Comparison of ENCODE assay signal across 17 cellular contexts in genomic region chr6:7451321-7451720, GRCh38.
"Had no signal": no experiment of that assay in that cellular context is flagged by ENCODE, and none has a peak within 500 bp of the region (broad histone marks: within the 10 kb centered on the region; RNA-seq: fewer than 3 reads in every experiment).

No MANE protein-coding gene starts in this region.

- H3K4me2 ChIP-seq: SK-N-SH had no signal

- H3K9ac ChIP-seq: SK-N-SH had no signal

- DNase-seq: KBM-7, MV-4-11, NCI-H1048, NCI-H1105 treated with DMSO at 0.1 percent for 48 hours, NCI-H1417 treated with DMSO at 0.1 percent for 48 hours, NCI-H146, NCI-H2029, NCI-H2081 treated with DMSO at 0.1 percent for 48 hours, NCI-H2227 treated with DMSO at 0.1 percent for 48 hours, NCI-H524 treated with DMSO at 0.1 percent for 48 hours, NCI-H69, NCI-H774, RPMI8226, SHP77, SK-N-SH, SW 1271 had no signal

- FAIRE-seq: RCC 7860 had no signal

- H3K9me3 ChIP-seq: SK-N-SH had no signal
